ENCODE assay signal across 8 cellular contexts in genomic region chr20:58233881-58234528, GRCh38. TPM values are rescaled to one million over a fixed set of nuclear protein-coding genes. Genes with fewer than 3 reads are reported as not detected.
DNase-seq lines count a peak whose midpoint lies in the region; ATAC-seq, FAIRE-seq and TF ChIP-seq lines count a peak whose summit lies in the region.

No MANE protein-coding gene starts in this region.

- in situ Hi-C loops in gastrocnemius medialis (cut with MboI; ENCODE audit: low sequenced_read_pairs in 4 of 4): loop anchor here in 3 of 4 donors (10.0 to 25.0 kb wide), 5 partner anchors 211 to 628 kb away; partner anchors contain the start of genes NPEPL1 (in 2 of the 3), GNAS (in 1 of the 3) and GNAS-AS1 (in 1 of the 3)

- CTCF ChIA-PET in activated B cell treated with CpG ODN at 0.5 μM for 24 hours (lab: Charles Lee): interaction anchor here (0.7 to 1.6 kb wide), 5 partner anchors 14 to 306 kb away, joined by 3 to 5 read pairs (median 5); no protein-coding TSS in a partner anchor
- CTCF ChIA-PET in H1 (lab: Charles Lee; ENCODE audit: partially characterized antibody): interaction anchor here (0.6 to 5.6 kb wide), 45 partner anchors 9 to 1294 kb away, joined by 3 to 53 read pairs (median 4); no protein-coding TSS in a partner anchor

- no peak overlapping the region for H3K14ac ChIP-seq in H1 (ENCODE audit: insufficient read length)

- H2BK5ac ChIP-seq in H1 (ENCODE audit: low read depth, low read length): no peak overlapping the region

- H3K9me3 Mint-ChIP-seq in activated B cell treated with CpG ODN at 0.5 μM for 24 hours: no peaks in the 10 kb centered on the region

- TF ChIP-seq EP300 in H1 (IDR thresholded peaks at IDR 0.05; ENCODE audit: borderline replicate concordance in 1 of 2, low read depth in 2 of 2, low read length in 2 of 2): no peak

- peaks cover 11% of the 10 kb centered on the region for H3K27me3 Mint-ChIP-seq in activated B cell treated with CpG ODN at 0.5 μM for 24 hours

- H3K4ac ChIP-seq in H1 (replicated peaks; ENCODE audit: insufficient read length, low read depth, low read length): no peak overlapping the region

- H3K4me3 ChIP-seq in heart right ventricle (no peak overlapping the region), right cardiac atrium (ENCODE audit: low read length) (no peak overlapping the region), H1 (ENCODE audit: extremely low read depth in 1 of 4, insufficient read depth in 2 of 4, low read depth in 3 of 4, low read length in 4 of 4) (no peak overlapping the region), gastrocnemius medialis (no peak overlapping the region)

- H4K5ac ChIP-seq in H1 (ENCODE audit: insufficient read length, low read depth, low read length): no peak overlapping the region

- no peak overlapping the region for H2BK12ac ChIP-seq in H1 (ENCODE audit: low read depth, low read length)

- H2BK20ac ChIP-seq in H1 (ENCODE audit: low read length): no peak overlapping the region

- peaks cover 0 to 3% of the 10 kb centered on the region in 2 experiments for H4K20me1 ChIP-seq in H1 (replicated peaks in 1 of 2; ENCODE audit: control insufficient read depth in 1 of 2, insufficient read depth in 2 of 2, low read length in 2 of 2)

- no peak overlapping the region for H3K4me3 Mint-ChIP-seq in activated B cell treated with CpG ODN at 0.5 μM for 24 hours

- H3K23me2 ChIP-seq in H1 (ENCODE audit: low read depth, low read length): peaks cover 6% of the 10 kb centered on the region; the same call in 1 of the 2 replicates

- peak in 8 of 9 donors; percentile 29 to 60 (median 52) for TF ChIP-seq CTCF in heart right ventricle (IDR thresholded peaks at IDR 0.05)
- TF ChIP-seq CTCF in activated B cell treated with CpG ODN at 0.5 μM for 24 hours (IDR thresholded peaks at IDR 0.05): no peak
- peak; percentile 80 to 94 (median 91) for TF ChIP-seq CTCF in H1 (IDR thresholded peaks at IDR 0.05; ENCODE audit: control extremely low read depth in 1 of 3, insufficient read depth in 1 of 3, low read depth in 1 of 3, low read length in 3 of 3)
- TF ChIP-seq CTCF in gastrocnemius medialis (IDR thresholded peaks at IDR 0.05 in 4 of 5, conservative IDR thresholded peaks at IDR 0.05 in 1 of 5): peak in 3 of 5 experiments; percentile 19 to 56 (median 35)

- H3K27ac Mint-ChIP-seq in activated B cell treated with CpG ODN at 0.5 μM for 24 hours: no peak overlapping the region

- H3K79me1 ChIP-seq in H1 (ENCODE audit: low read depth, low read length): no peaks in the 10 kb centered on the region

- peaks cover 15% of the 10 kb centered on the region for H3K36me3 Mint-ChIP-seq in activated B cell treated with CpG ODN at 0.5 μM for 24 hours (ENCODE audit: low read depth)

- ATAC-seq in heart right ventricle: no peak
- no peak for ATAC-seq in right cardiac atrium
- no peak for ATAC-seq in activated B cell treated with CpG ODN at 0.5 μM for 24 hours (ENCODE audit: low read depth)
- no peak for ATAC-seq in gastrocnemius medialis
- ATAC-seq in HG03039 (IDR thresholded peaks at IDR 0.05; ENCODE audit: unreplicated experiment): no peak
- ATAC-seq in GM19452 (IDR thresholded peaks at IDR 0.05; ENCODE audit: unreplicated experiment): no peak

- no peak overlapping the region for H3K23ac ChIP-seq in H1 (ENCODE audit: insufficient read length)

- peaks cover 0 to 48% (median 0%) of the 10 kb centered on the region in 9 donors for H3K36me3 ChIP-seq in heart right ventricle
- peaks cover 0 to 4% (median 0%) of the 10 kb centered on the region in 4 experiments; a peak in 1 of 8 replicates for H3K36me3 ChIP-seq in H1 (ENCODE audit: control insufficient read depth in 2 of 4, insufficient read depth in 4 of 4, low read length in 3 of 4)
- no peaks in the 10 kb centered on the region for H3K36me3 ChIP-seq in gastrocnemius medialis

- H3K27me3 ChIP-seq in heart right ventricle: peaks cover 0 to 25% (median 6%) of the 10 kb centered on the region in 7 donors
- no peaks in the 10 kb centered on the region for H3K27me3 ChIP-seq in right cardiac atrium (ENCODE audit: control insufficient read depth, insufficient read depth)
- no peaks in the 10 kb centered on the region; a peak in 1 of 7 replicates for H3K27me3 ChIP-seq in H1 (replicated peaks in 1 of 4; ENCODE audit: control insufficient read depth in 3 of 4, extremely low read depth in 1 of 4, insufficient read depth in 3 of 4, low read length in 3 of 4)
- peaks cover 5 to 12% (median 5%) of the 10 kb centered on the region in 3 donors for H3K27me3 ChIP-seq in gastrocnemius medialis

- POLR2A ChIA-PET in activated B cell treated with CpG ODN at 0.5 μM for 24 hours (lab: Charles Lee) (interaction anchor here (0.7 to 1.1 kb wide), 2 partner anchors 225 to 829 kb away, joined by 3 to 4 read pairs; no protein-coding TSS in a partner anchor), H1 (lab: Charles Lee; ENCODE audit: partially characterized antibody) (no interaction called here)

- no peaks in the 10 kb centered on the region for H3K9me3 ChIP-seq in heart right ventricle
- no peaks in the 10 kb centered on the region for H3K9me3 ChIP-seq in right cardiac atrium (ENCODE audit: control insufficient read depth, low read length)
- no peaks in the 10 kb centered on the region for H3K9me3 ChIP-seq in H1 (ENCODE audit: insufficient read depth in 2 of 2, low read depth in 1 of 2, low read length in 1 of 2)
- H3K9me3 ChIP-seq in gastrocnemius medialis: no peaks in the 10 kb centered on the region

- peak in 1 of 2 donors; percentile 30 for DNase-seq in heart right ventricle
- no peak for DNase-seq in right cardiac atrium
- DNase-seq in activated B cell treated with CpG ODN at 0.5 μM for 24 hours: peak; percentile 49
- DNase-seq in H1 (ENCODE audit: low read depth in 1 of 2, low spot score in 2 of 2): peak in 1 of 2 experiments; percentile 97
- no peak for DNase-seq in gastrocnemius medialis
- DNase-seq in mesenteric fat pad (ENCODE audit: low spot score): no peak

- H4K8ac ChIP-seq in H1 (ENCODE audit: extremely low read depth, insufficient read depth, low read length): no peak overlapping the region

- no peak overlapping the region for H3K4me2 ChIP-seq in H1 (ENCODE audit: insufficient read depth in 1 of 2, low read depth in 2 of 2, low read length in 2 of 2)

- peak; percentile 42 for FAIRE-seq in H1 (lab: Jason Lieb, UNC)

- H2BK15ac ChIP-seq in H1 (ENCODE audit: low read length): no peak overlapping the region; the same call in 1 of the 2 replicates

- H2BK120ac ChIP-seq in H1 (replicated peaks; ENCODE audit: low read depth, low read length): no peak overlapping the region

- WGBS in heart right ventricle, 2 donors: 53 to 61% methylated on average over 8 of the region's 8 CpGs
- 59% methylated on average over 8 of the region's 8 CpGs for WGBS in right cardiac atrium
- 48% methylated on average over 8 of the region's 8 CpGs; no CpG with 5 or more reads in 1 of the 2 experiments for WGBS in H1 (ENCODE audit: extremely low coverage in 1 of 2, insufficient coverage in 1 of 2, insufficient read length in 1 of 2, insufficient replicate concordance in 2 of 2, low coverage in 1 of 2, low lambda C conversion rate in 2 of 2, missing lambda C conversion rate in 1 of 2), 2 experiments

- TF ChIP-seq POLR2A in H1 (IDR thresholded peaks at IDR 0.05; ENCODE audit: control extremely low read depth in 1 of 2, low read depth in 2 of 2, low read length in 2 of 2) (no peak), gastrocnemius medialis (IDR thresholded peaks at IDR 0.05) (no peak)

- H2AK5ac ChIP-seq in H1 (ENCODE audit: low read depth, low read length): no peak overlapping the region

- intact Hi-C loops in heart right ventricle (cut with DNase I) (loop anchor here in 7 of 10 donors (2.0 to 10.0 kb wide), 6 partner anchors 161 to 621 kb away; partner anchors contain the start of genes GNAS (in 2 of the 7), GNAS-AS1 (in 2 of the 7) and STX16 (in 1 of the 7)), right cardiac atrium (cut with DNase I) (loop anchor here (10.0 kb wide), 6 partner anchors 211 to 621 kb away; partner anchors contain the start of genes GNAS (in 1 of the 4), GNAS-AS1 (in 1 of the 4) and STX16 (in 1 of the 4)), activated B cell treated with CpG ODN at 0.5 μM for 24 hours (cut with micrococcal nuclease) (no loop called here), gastrocnemius medialis (cut with DNase I; ENCODE audit: low total_unique reads) (no loop called here)

- no peak overlapping the region for H2AFZ ChIP-seq in H1 (ENCODE audit: low read length)

- H3K4me1 Mint-ChIP-seq in activated B cell treated with CpG ODN at 0.5 μM for 24 hours: peaks cover 11% of the 10 kb centered on the region

- H3K4me1 ChIP-seq in heart right ventricle (peaks cover 0 to 20% (median 5%) of the 10 kb centered on the region in 9 donors), right cardiac atrium (ENCODE audit: control insufficient read depth, insufficient read depth, low read length) (no peaks in the 10 kb centered on the region), H1 (replicated peaks in 1 of 4; ENCODE audit: control insufficient read depth in 3 of 4, insufficient read depth in 4 of 4, low read length in 3 of 4) (peaks cover 0 to 1% (median 0%) of the 10 kb centered on the region in 4 experiments; a peak in 2 of 7 replicates), gastrocnemius medialis (no peaks in the 10 kb centered on the region)

- H3K27ac ChIP-seq in heart right ventricle (no peak overlapping the region), right cardiac atrium (ENCODE audit: low read length) (no peak overlapping the region), H1 (ENCODE audit: low read depth, low read length) (no peak overlapping the region), gastrocnemius medialis (no peak overlapping the region)

- TF ChIP-seq RAD21 in H1 (IDR thresholded peaks at IDR 0.05 in 1 of 2, conservative IDR thresholded peaks at IDR 0.05 in 1 of 2; ENCODE audit: low read depth in 2 of 2, low read length in 2 of 2): peak; percentile 53 to 66

- no peaks in the 10 kb centered on the region for H3K79me2 ChIP-seq in H1 (ENCODE audit: control insufficient read depth in 1 of 2, insufficient read depth in 2 of 2, low read length in 2 of 2)

- no peak overlapping the region for H3K18ac ChIP-seq in H1 (ENCODE audit: extremely low read depth, low read length)

- no peak overlapping the region for H4K91ac ChIP-seq in H1 (replicated peaks; ENCODE audit: insufficient read length, low read length)

- no peak overlapping the region for H3K9ac ChIP-seq in H1 (replicated peaks in 1 of 4; ENCODE audit: extremely low read depth in 1 of 4, low read depth in 3 of 4, low read length in 3 of 4)

- no peak overlapping the region for H3K56ac ChIP-seq in H1 (replicated peaks; ENCODE audit: insufficient read length, low read depth, low read length)

RNA-seq across cellular contexts. Expression of gene ANKRD60, which starts 5.6 kb away (rescaled TPM):
- total RNA-seq in heart right ventricle: not detected
- polyA plus RNA-seq in heart right ventricle: not detected
- not detected for total RNA-seq in right cardiac atrium
- polyA plus RNA-seq in right cardiac atrium: not detected
- not detected in 2 replicates for total RNA-seq in activated B cell treated with CpG ODN at 0.5 μM for 24 hours
- not detected in 2 replicates for total RNA-seq in H1 (2021; fragmentation: NEBNext Ultra II Directional; extraction: Animal tissue kit (Norgen Biotek cat#: 25700))
- polyA plus RNA-seq in H1 (2011; rRNA removed): not detected in 2 replicates
- polyA plus RNA-seq in H1 (2011; cell fraction: cytosol; rRNA removed): not detected
- polyA plus RNA-seq in H1 (2011; cell fraction: nucleus; rRNA removed): not detected
- not detected in 4 replicates for polyA plus RNA-seq in H1 (2012, experiment 1 of 2)
- polyA plus RNA-seq in H1 (2012, experiment 2 of 2): not detected
- polyA plus RNA-seq in H1 (2013, experiment 1 of 2): not detected
- not detected for polyA plus RNA-seq in H1 (2013, experiment 2 of 2)
- polyA minus RNA-seq in H1 (2011; rRNA and poly(A)+ RNA removed): not detected in 2 replicates
- not detected for polyA minus RNA-seq in H1 (2011; cell fraction: cytosol; rRNA and poly(A)+ RNA removed)
- polyA minus RNA-seq in H1 (2011; cell fraction: nucleus; rRNA and poly(A)+ RNA removed): not detected
- not detected for total RNA-seq in gastrocnemius medialis
- not detected for total RNA-seq in mesenteric fat pad

Comparison
In these comparisons a context has a peak if more than half of its experiments do, and no peak if none do; other contexts are left out.
1. intact Hi-C loops: an anchor here in heart right ventricle (2.0 to 10.0 kb wide) and right cardiac atrium (10.0 kb wide); none called in activated B cell treated with CpG ODN at 0.5 μM for 24 hours and gastrocnemius medialis.